In the genomic region with DNA sequence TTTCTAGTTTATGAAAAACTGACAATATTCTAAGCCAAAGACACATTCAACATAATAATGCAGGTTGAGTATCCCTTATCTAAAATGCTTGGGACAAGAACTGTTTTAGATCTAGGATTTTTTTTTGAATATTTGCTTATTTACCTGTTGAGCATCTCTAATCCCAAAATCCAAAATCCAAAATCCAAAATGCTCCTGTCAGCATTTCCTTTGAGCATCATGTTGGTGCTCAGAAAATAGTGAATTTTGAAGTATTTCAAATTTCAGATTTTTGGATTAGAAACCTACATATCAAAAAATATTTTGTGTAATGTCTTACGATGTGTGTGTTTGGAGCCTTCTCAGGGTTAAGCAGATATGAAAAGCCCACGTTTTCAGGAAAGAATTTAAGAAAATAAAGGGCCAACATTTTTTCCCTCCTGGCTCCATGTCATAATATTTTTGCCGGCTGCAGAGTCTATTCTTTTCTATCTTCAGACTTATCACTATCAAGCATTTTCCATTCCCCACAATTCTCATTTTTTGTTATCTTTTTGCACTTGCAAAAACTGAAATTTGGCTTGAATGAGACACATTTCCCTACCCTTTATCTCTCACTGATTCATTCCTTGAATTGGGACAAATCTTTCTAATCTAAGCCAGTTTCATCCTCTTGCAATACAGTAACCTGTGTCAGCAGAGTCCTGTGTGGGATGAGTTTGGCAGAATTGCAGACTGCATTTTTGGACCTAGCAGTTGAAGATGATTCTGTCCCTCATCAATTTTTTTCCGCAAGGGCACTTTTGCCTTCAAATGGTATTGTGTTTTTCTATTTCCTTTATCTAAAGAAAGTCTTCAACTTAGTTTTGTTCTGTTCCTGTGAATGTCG, we compare ENCODE assay signal across 16 cellular contexts.
DNase-seq lines count a peak whose midpoint lies in the region; ATAC-seq, FAIRE-seq and TF ChIP-seq lines count a peak whose summit lies in the region.
"Had no signal": no experiment of that assay in that cellular context is flagged by ENCODE, and none has a peak within 500 bp of the region (broad histone marks: within the 10 kb centered on the region; RNA-seq: fewer than 3 reads in every experiment).

No MANE protein-coding gene starts in this region.

- no peaks in the 10 kb centered on the region for H3K36me3 Mint-ChIP-seq in CD4-positive, alpha-beta T cell (ENCODE audit: low read depth)
- no peaks in the 10 kb centered on the region for H3K36me3 Mint-ChIP-seq in astrocyte (ENCODE audit: low read depth, unreplicated experiment)

- no peaks in the 10 kb centered on the region for H3K9me3 Mint-ChIP-seq in CD4-positive, alpha-beta T cell
- H3K9me3 Mint-ChIP-seq in astrocyte (ENCODE audit: unreplicated experiment) = no peaks in the 10 kb centered on the region
- H3K9me3 Mint-ChIP-seq: GM23338, H9 had no signal

- no peaks in the 10 kb centered on the region for H3K27me3 ChIP-seq in CD4-positive, alpha-beta T cell (ENCODE audit: control insufficient read depth, insufficient read depth, low read length)
- H3K27me3 ChIP-seq in astrocyte (ENCODE audit: insufficient read depth, low read length) = no peaks in the 10 kb centered on the region
- H3K27me3 ChIP-seq: BLaER1 had no signal

- POLR2A ChIA-PET in CD4-positive, alpha-beta T cell (lab: Charles Lee) = no interaction called here

- CTCF ChIA-PET in CD4-positive, alpha-beta T cell (lab: Charles Lee) = no interaction called here

- no peak for ATAC-seq in CD4-positive, alpha-beta T cell (ENCODE audit: poor library complexity)
- ATAC-seq in GM18517 (IDR thresholded peaks at IDR 0.05; ENCODE audit: unreplicated experiment) = no peak
- ATAC-seq: GM12878, GM23338 had no signal

- H4K20me1 ChIP-seq in astrocyte (ENCODE audit: insufficient read depth, low read length) = no peaks in the 10 kb centered on the region
- H4K20me1 ChIP-seq: BLaER1 had no signal

- H3K4me1 Mint-ChIP-seq in CD4-positive, alpha-beta T cell (ENCODE audit: low read depth) = peaks cover 19% of the 10 kb centered on the region
- peaks cover 10% of the 10 kb centered on the region for H3K4me1 Mint-ChIP-seq in astrocyte (ENCODE audit: low read depth, unreplicated experiment)

- peak; percentile 82 for FAIRE-seq in D721Med (lab: Jason Lieb, UNC)
- no peak for FAIRE-seq in astrocyte (lab: Jason Lieb, UNC)
- FAIRE-seq: GM18507 had no signal

- no peaks in the 10 kb centered on the region for H3K79me2 ChIP-seq in astrocyte (ENCODE audit: insufficient read depth, low read length)

- no peak for TF ChIP-seq CTCF in CD4-positive, alpha-beta T cell (IDR thresholded peaks at IDR 0.05)
- TF ChIP-seq CTCF in D721Med (IDR thresholded peaks at IDR 0.05; ENCODE audit: insufficient read depth, missing control alignments) (no peak), astrocyte (IDR thresholded peaks at IDR 0.05; ENCODE audit: insufficient read depth, low read depth, low read length) (no peak), fibroblast of the aortic adventitia (IDR thresholded peaks at IDR 0.05; ENCODE audit: insufficient read depth, low read length) (no peak)

- H3K9me3 ChIP-seq in CD4-positive, alpha-beta T cell (ENCODE audit: control insufficient read depth, low read length) = no peaks in the 10 kb centered on the region
- no peaks in the 10 kb centered on the region for H3K9me3 ChIP-seq in astrocyte (ENCODE audit: insufficient read depth, low read depth, low read length)
- H3K9me3 ChIP-seq: BLaER1 had no signal

- H2AFZ ChIP-seq in astrocyte (ENCODE audit: low read depth, low read length) = no peak overlapping the region
- H2AFZ ChIP-seq: GM23338 had no signal

- no peak overlapping the region for H3K9ac ChIP-seq in astrocyte (ENCODE audit: low read length)
- H3K9ac ChIP-seq: BLaER1 had no signal

- no peak overlapping the region for H3K27ac ChIP-seq in CD4-positive, alpha-beta T cell (ENCODE audit: low read depth, low read length)
- no peak overlapping the region for H3K27ac ChIP-seq in astrocyte (ENCODE audit: low read depth, low read length)
- H3K27ac ChIP-seq: BLaER1 had no signal

- H3K27me3 Mint-ChIP-seq in CD4-positive, alpha-beta T cell = no peaks in the 10 kb centered on the region
- no peaks in the 10 kb centered on the region for H3K27me3 Mint-ChIP-seq in astrocyte (ENCODE audit: low read depth, unreplicated experiment)

- intact Hi-C loops in CD4-positive, alpha-beta T cell (cut with DNase I, micrococcal nuclease) = loop anchor here in 1 of 2 experiments (10.0 kb wide), 1 partner anchor 944 kb away; a partner anchor contains a TSS

- no peaks in the 10 kb centered on the region for H3K36me3 ChIP-seq in astrocyte (ENCODE audit: insufficient read depth, low read length)
- H3K36me3 ChIP-seq: BLaER1 had no signal

- no peaks in the 10 kb centered on the region for H3K4me1 ChIP-seq in astrocyte (ENCODE audit: insufficient read depth, low read length)
- H3K4me1 ChIP-seq: BLaER1 had no signal

- peak overlapping the region; percentile 51 for H3K27ac Mint-ChIP-seq in CD4-positive, alpha-beta T cell
- H3K27ac Mint-ChIP-seq in astrocyte (ENCODE audit: unreplicated experiment) = no peak overlapping the region
- H3K27ac Mint-ChIP-seq: GM23338, H9 had no signal

- no peak for DNase-seq in CD4-positive, alpha-beta T cell
- no peak for DNase-seq in D721Med (ENCODE audit: insufficient read length, low spot score)
- DNase-seq in astrocyte (ENCODE audit: low read depth) = peak; percentile 42
- DNase-seq in fibroblast of the aortic adventitia (ENCODE audit: low read depth) = peak; percentile 95
- DNase-seq in NCI-H524 treated with DMSO at 0.1 percent for 48 hours (lab: John Stamatoyannopoulos, UW) = no peak
- DNase-seq in NOMO-1 (lab: John Stamatoyannopoulos, UW; ENCODE audit: unreplicated experiment in 2 of 2) = no peak
- DNase-seq in AG20443 (ENCODE audit: low spot score) = no peak
- DNase-seq: AML-193, Calu3, DMS79, H9 had no signal

- no peak overlapping the region for H3K4me3 ChIP-seq in astrocyte (ENCODE audit: insufficient read depth, low read depth, low read length)
- H3K4me3 ChIP-seq in fibroblast of the aortic adventitia (ENCODE audit: low read depth, low read length) = no peak overlapping the region
- H3K4me3 ChIP-seq: BLaER1, GM12878, GM23338 had no signal

- H3K4me2 ChIP-seq in astrocyte (ENCODE audit: low read length) = no peak overlapping the region
- H3K4me2 ChIP-seq: BLaER1, GM23338 had no signal

- no peak overlapping the region for H3K4me3 Mint-ChIP-seq in CD4-positive, alpha-beta T cell
- no peak overlapping the region for H3K4me3 Mint-ChIP-seq in astrocyte (ENCODE audit: unreplicated experiment)
- H3K4me3 Mint-ChIP-seq: GM23338, H9 had no signal

Comparison
In these comparisons a context has a peak if more than half of its experiments do, and no peak if none do; other contexts are left out.
1. DNase-seq: peak in astrocyte (single experiment) and fibroblast of the aortic adventitia (single experiment); none in CD4-positive, alpha-beta T cell (0 of 10), D721Med (single experiment), NCI-H524 treated with DMSO at 0.1 percent for 48 hours (single experiment), NOMO-1 (0 of 2) and AG20443 (single experiment).